1 cellular context compared by ENCODE assay signal in genomic region chr6:111478749-111479148, GRCh38.
TF ChIP-seq lines count a peak whose summit lies in the region.

No MANE protein-coding gene starts in this region.

TF ChIP-seq in Ishikawa, 13 proteins besides CTCF, POLR2A, EP300 and RAD21 (continued from another document):
- TF ChIP-seq REST (IDR thresholded peaks at IDR 0.05; ENCODE audit: low read depth) (no peak), USF1 (IDR thresholded peaks at IDR 0.05) (no peak), MAX (IDR thresholded peaks at IDR 0.05) (no peak), ZBTB7A (IDR thresholded peaks at IDR 0.05; ENCODE audit: low read depth) (no peak), NFIC (IDR thresholded peaks at IDR 0.05) (no peak), FOXM1 (IDR thresholded peaks at IDR 0.05; ENCODE audit: borderline replicate concordance, low read depth) (no peak), EGR1 (IDR thresholded peaks at IDR 0.05) (no peak)
